Comparison of ENCODE assay signal across 17 cellular contexts in the genomic region with DNA sequence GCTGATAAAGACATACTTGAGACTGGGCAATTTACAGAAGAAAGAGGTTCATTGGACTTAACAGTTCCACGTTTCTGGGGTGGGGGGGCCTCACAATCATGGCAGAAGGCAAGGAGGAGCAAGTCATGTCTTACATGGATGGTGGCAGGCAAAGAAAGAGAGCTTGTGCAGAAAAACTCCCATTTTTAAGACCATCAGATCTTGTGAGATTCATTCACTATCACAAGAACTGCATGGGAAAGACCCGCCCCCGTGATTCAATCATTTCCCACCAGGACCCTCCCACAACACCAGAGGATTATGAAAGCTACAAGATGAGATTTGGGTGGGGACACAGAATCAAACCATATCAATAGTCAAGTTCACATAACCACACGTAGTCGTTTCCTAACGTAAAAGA.
"Had no signal": no experiment of that assay in that cellular context is flagged by ENCODE, and none has a peak within 500 bp of the region (broad histone marks: within the 10 kb centered on the region; RNA-seq: fewer than 3 reads in every experiment).

No MANE protein-coding gene starts in this region.

- H3K27me3 Mint-ChIP-seq: activated B cell treated with CpG ODN at 0.5 μM for 24 hours; activated CD4-positive, alpha-beta T cell treated with anti-CD3 and anti-CD28 coated beads for 36 hours; naive B cell; T-cell; type B pancreatic cell had no signal

- H3K4me3 ChIP-seq: lower lobe of right lung, ovary, prostate gland, thoracic aorta had no signal

- H3K27me3 ChIP-seq: ovary had no signal

- H3K27ac ChIP-seq: lower lobe of right lung, ovary, prostate gland, thoracic aorta had no signal

- H3K4me1 ChIP-seq: lower lobe of right lung, prostate gland had no signal

- H3K9me3 Mint-ChIP-seq: activated B cell treated with CpG ODN at 0.5 μM for 24 hours had no signal

- H3K4me3 Mint-ChIP-seq: activated B cell treated with CpG ODN at 0.5 μM for 24 hours; activated CD4-positive, alpha-beta T cell treated with anti-CD3 and anti-CD28 coated beads for 36 hours; T-cell; type B pancreatic cell had no signal

- H3K36me3 ChIP-seq: ovary, prostate gland had no signal

- H3K27ac Mint-ChIP-seq: activated B cell treated with CpG ODN at 0.5 μM for 24 hours; activated CD4-positive, alpha-beta T cell treated with anti-CD3 and anti-CD28 coated beads for 36 hours; type B pancreatic cell had no signal

- H3K9me3 ChIP-seq: lower lobe of right lung, prostate gland, thoracic aorta had no signal

- DNase-seq: activated B cell treated with CpG ODN at 0.5 μM for 24 hours; activated CD4-positive, alpha-beta T cell treated with anti-CD3 and anti-CD28 coated beads for 36 hours; activated CD4-positive, alpha-beta T cell treated with anti-CD3 and anti-CD28 coated beads, Interleukin-2, amount 50 U/mL, for 4 hours; activated naive CD4-positive, alpha-beta T cell; activated T-cell treated with anti-CD3 and anti-CD28 coated beads for 4 hours; cortex of kidney; foreskin melanocyte; lower lobe of right lung; naive B cell; ovary; stimulated activated CD4-positive, alpha-beta T cell treated with anti-CD3 and anti-CD28 coated beads, Interleukin-4, amount 100 ng/mL, for 24 hours; stimulated activated naive CD4-positive, alpha-beta T cell treated with Interleukin-2 at 50 U/mL for 16 hours; T-cell had no signal

- ATAC-seq: activated CD4-positive, alpha-beta T cell treated with anti-CD3 and anti-CD28 coated beads for 36 hours; left lobe of liver; lower lobe of right lung; T-cell had no signal
